In genomic region chr5:10065428-10066000, GRCh38 we compare ENCODE assay signal across 36 cellular contexts.
"Had no signal": no experiment of that assay in that cellular context is flagged by ENCODE, and none has a peak within 500 bp of the region (broad histone marks: within the 10 kb centered on the region; RNA-seq: fewer than 3 reads in every experiment).

No MANE protein-coding gene starts in this region.

- H3K36me3 Mint-ChIP-seq: activated CD4-positive, alpha-beta memory T cell treated with anti-CD3 and anti-CD28 coated beads for 36 hours; activated naive CD4-positive, alpha-beta T cell treated with anti-CD3 and anti-CD28 coated beads, Interleukin-2, amount 50 U/mL, for 72 hours; activated naive CD8-positive, alpha-beta T cell treated with anti-CD3 and anti-CD28 coated beads for 36 hours had no signal

- H3K9me3 Mint-ChIP-seq: activated B cell treated with CpG ODN at 0.5 μM for 24 hours; activated CD8-positive, alpha-beta T cell treated with anti-CD3 and anti-CD28 coated beads for 36 hours; activated naive CD4-positive, alpha-beta T cell treated with anti-CD3 and anti-CD28 coated beads for 36 hours; activated T-cell treated with anti-CD3 and anti-CD28 coated beads, Interleukin-2, amount 50 U/mL, for 72 hours; activated T-helper 17 cell treated with anti-CD3 and anti-CD28 coated beads, Interleukin-2, amount 50 U/mL, for 72 hours had no signal

- H3K27ac Mint-ChIP-seq: activated B cell treated with CpG ODN at 0.5 μM for 24 hours; activated CD4-positive, alpha-beta memory T cell treated with anti-CD3 and anti-CD28 coated beads for 36 hours; activated CD4-positive, alpha-beta T cell treated with anti-CD3 and anti-CD28 coated beads, Interleukin-2, amount 10 ng/mL, durations not matched to agents 24 days and 14 days; activated CD8-positive, alpha-beta T cell treated with anti-CD3 and anti-CD28 coated beads for 36 hours; activated naive CD4-positive, alpha-beta T cell treated with anti-CD3 and anti-CD28 coated beads for 36 hours; activated naive CD4-positive, alpha-beta T cell treated with anti-CD3 and anti-CD28 coated beads, Interleukin-2, amount 50 U/mL, for 72 hours; activated naive CD8-positive, alpha-beta T cell treated with anti-CD3 and anti-CD28 coated beads for 36 hours; activated T-cell treated with anti-CD3 and anti-CD28 coated beads, Interleukin-2, amount 50 U/mL, for 72 hours; activated T-helper 1 cell treated with anti-CD3 and anti-CD28 coated beads, Interleukin-12 subunit alpha, Interleukin-12 subunit beta, Interleukin-2, Interleukin-4 antibody, amounts not matched to agents 30 ng/mL and 10 ng/mL and 1 ng/mL, durations not matched to agents 14 hours and 24 hours and 36 hours; activated T-helper 17 cell treated with anti-CD3 and anti-CD28 coated beads, Interleukin-2, amount 50 U/mL, for 72 hours; T-helper 1 cell treated with Interleukin-12 subunit alpha and Interleukin-12 subunit beta and Interleukin-4 antibody, amounts not matched to agents 30 μg/mL and 1 μg/mL, for 36 hours; T-helper 2 cell treated with Interferon-gamma antibody and Interleukin-4, amounts not matched to agents 5 μg/mL and 100 μg/mL, for 36 hours had no signal

- H3K27me3 Mint-ChIP-seq: activated CD4-positive, alpha-beta memory T cell treated with anti-CD3 and anti-CD28 coated beads for 36 hours; activated CD4-positive, alpha-beta T cell treated with anti-CD3 and anti-CD28 coated beads, Interleukin-2, amount 10 ng/mL, durations not matched to agents 24 days and 14 days; activated CD8-positive, alpha-beta T cell treated with anti-CD3 and anti-CD28 coated beads for 36 hours; activated naive CD8-positive, alpha-beta T cell treated with anti-CD3 and anti-CD28 coated beads for 36 hours; activated T-helper 17 cell treated with anti-CD3 and anti-CD28 coated beads, Interleukin-2, amount 50 U/mL, for 72 hours had no signal

- H3K9me3 ChIP-seq: adrenal gland, body of pancreas, breast epithelium had no signal

- H3K4me3 ChIP-seq: adrenal gland, body of pancreas, breast epithelium had no signal

- DNase-seq: activated B cell treated with CpG ODN at 0.5 μM for 24 hours; activated CD4-positive, alpha-beta memory T cell treated with anti-CD3 and anti-CD28 coated beads for 36 hours; activated CD4-positive, alpha-beta T cell treated with anti-CD3 and anti-CD28 coated beads for 4 hours; activated CD4-positive, alpha-beta T cell treated with anti-CD3 and anti-CD28 coated beads, Interleukin-2, amount 10 ng/mL, durations not matched to agents 24 days and 14 days; activated CD4-positive, alpha-beta T cell treated with anti-CD3 and anti-CD28 coated beads, Interleukin-2, amount 50 U/mL, for 1 hour; activated CD4-positive, alpha-beta T cell treated with anti-CD3 and anti-CD28 coated beads, Interleukin-2, amount 50 U/mL, for 4 hours; activated CD4-positive, CD25-positive, alpha-beta regulatory T cell treated with anti-CD3 and anti-CD28 coated beads, Interleukin-2, amount 50 U/mL, for 72 hours; activated CD8-positive, alpha-beta memory T cell treated with anti-CD3 and anti-CD28 coated beads, Interleukin-2, amount 50 U/mL, for 4 hours; activated CD8-positive, alpha-beta T cell treated with anti-CD3 and anti-CD28 coated beads for 36 hours; activated effector memory CD4-positive, alpha-beta T cell treated with anti-CD3 and anti-CD28 coated beads, Interleukin-2, amount 50 U/mL, for 16 hours; activated gamma-delta T cell treated with Interleukin-2 at 50 U/mL for 16 hours; activated naive CD4-positive, alpha-beta T cell; activated naive CD4-positive, alpha-beta T cell treated with anti-CD3 and anti-CD28 coated beads for 36 hours; activated naive CD4-positive, alpha-beta T cell treated with anti-CD3 and anti-CD28 coated beads, Interleukin-2, amount 50 U/mL, for 16 hours; activated naive CD8-positive, alpha-beta T cell treated with anti-CD3 and anti-CD28 coated beads for 36 hours; activated T-cell treated with anti-CD3 and anti-CD28 coated beads for 4 hours; activated T-cell treated with anti-CD3 and anti-CD28 coated beads, Interleukin-2, amount 50 U/mL, for 1 hour; activated T-cell treated with anti-CD3 and anti-CD28 coated beads, Interleukin-2, amount 50 U/mL, for 4 hours; activated T-cell treated with anti-CD3 and anti-CD28 coated beads, Interleukin-2, amount 50 U/mL, for 72 hours; amniotic stem cell; aorta; body of pancreas; brain microvascular endothelial cell; central memory CD4-positive, alpha-beta T cell; SW 1271; T-helper 1 cell; T-helper 2 cell; T-helper 9 cell had no signal

- H3K4me1 ChIP-seq: adrenal gland, body of pancreas, breast epithelium had no signal

- H3K27ac ChIP-seq: adrenal gland, body of pancreas, brain microvascular endothelial cell, breast epithelium, VCaP had no signal

- H3K36me3 ChIP-seq: adrenal gland, brain microvascular endothelial cell, breast epithelium had no signal

- ATAC-seq: activated CD8-positive, alpha-beta T cell treated with anti-CD3 and anti-CD28 coated beads for 36 hours; activated naive CD4-positive, alpha-beta T cell treated with anti-CD3 and anti-CD28 coated beads, Interleukin-2, amount 50 U/mL, for 72 hours; activated T-cell treated with anti-CD3 and anti-CD28 coated beads, Interleukin-2, amount 50 U/mL, for 4 hours; activated T-cell treated with anti-CD3 and anti-CD28 coated beads, Interleukin-2, amount 50 U/mL, for 72 hours; activated T-helper 17 cell treated with anti-CD3 and anti-CD28 coated beads, Interleukin-2, amount 50 U/mL, for 72 hours; body of pancreas had no signal

- H3K27me3 ChIP-seq: adrenal gland, body of pancreas, brain microvascular endothelial cell, breast epithelium had no signal

- H3K4me3 Mint-ChIP-seq: activated B cell treated with CpG ODN at 0.5 μM for 24 hours; activated CD4-positive, alpha-beta memory T cell treated with anti-CD3 and anti-CD28 coated beads for 36 hours; activated CD4-positive, alpha-beta T cell treated with anti-CD3 and anti-CD28 coated beads, Interleukin-2, amount 10 ng/mL, durations not matched to agents 24 days and 14 days; activated CD8-positive, alpha-beta T cell treated with anti-CD3 and anti-CD28 coated beads for 36 hours; activated naive CD4-positive, alpha-beta T cell treated with anti-CD3 and anti-CD28 coated beads for 36 hours; activated naive CD8-positive, alpha-beta T cell treated with anti-CD3 and anti-CD28 coated beads for 36 hours; activated T-cell treated with anti-CD3 and anti-CD28 coated beads, Interleukin-2, amount 50 U/mL, for 4 hours; activated T-cell treated with anti-CD3 and anti-CD28 coated beads, Interleukin-2, amount 50 U/mL, for 72 hours; activated T-helper 1 cell treated with anti-CD3 and anti-CD28 coated beads, Interleukin-12 subunit alpha, Interleukin-12 subunit beta, Interleukin-2, Interleukin-4 antibody, amounts not matched to agents 30 ng/mL and 10 ng/mL and 1 ng/mL, durations not matched to agents 14 hours and 24 hours and 36 hours; activated T-helper 17 cell treated with anti-CD3 and anti-CD28 coated beads, Interleukin-2, amount 50 U/mL, for 72 hours; T-helper 1 cell treated with Interleukin-12 subunit alpha and Interleukin-12 subunit beta and Interleukin-4 antibody, amounts not matched to agents 30 μg/mL and 1 μg/mL, for 36 hours; T-helper 2 cell treated with Interferon-gamma antibody and Interleukin-4, amounts not matched to agents 5 μg/mL and 100 μg/mL, for 36 hours had no signal

- H3K4me1 Mint-ChIP-seq: activated B cell treated with CpG ODN at 0.5 μM for 24 hours; activated CD4-positive, alpha-beta T cell treated with anti-CD3 and anti-CD28 coated beads, Interleukin-2, amount 10 ng/mL, durations not matched to agents 24 days and 14 days; activated T-helper 17 cell treated with anti-CD3 and anti-CD28 coated beads, Interleukin-2, amount 50 U/mL, for 72 hours had no signal
